In the genomic region with DNA sequence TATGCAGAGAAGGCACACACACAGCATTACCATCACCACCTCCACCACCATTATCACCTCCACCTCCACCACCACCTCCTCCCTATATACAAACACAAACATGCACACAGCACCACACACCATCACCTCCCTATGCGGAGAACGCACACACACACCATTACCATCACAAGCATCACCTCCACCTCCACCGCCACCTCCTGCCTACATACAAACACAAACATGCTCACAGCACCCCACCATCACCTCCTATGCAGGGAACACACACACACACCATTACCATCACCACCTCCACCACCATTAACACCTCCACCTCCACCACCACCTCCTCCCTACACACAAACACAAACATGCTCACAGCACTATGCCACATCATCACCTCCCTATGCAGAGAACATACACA, we compare ENCODE assay signal across 22 cellular contexts.
"Had no signal": no experiment of that assay in that cellular context is flagged by ENCODE, and none has a peak within 500 bp of the region (broad histone marks: within the 10 kb centered on the region; RNA-seq: fewer than 3 reads in every experiment).

No MANE protein-coding gene starts in this region.

- H3K36me3 Mint-ChIP-seq: activated naive CD4-positive, alpha-beta T cell treated with anti-CD3 and anti-CD28 coated beads, Interleukin-2, amount 10 ng/mL, durations not matched to agents 7 days and 5 days; natural killer cell had no signal

- H3K27me3 ChIP-seq: foreskin keratinocyte, hepatocyte, neutrophil, tibial artery, uterus had no signal

- ATAC-seq: activated CD4-positive, alpha-beta T cell treated with anti-CD3 and anti-CD28 coated beads for 36 hours; foreskin keratinocyte had no signal

- H3K4me1 ChIP-seq: foreskin keratinocyte, parathyroid adenoma, uterus had no signal

- H3K27ac ChIP-seq: foreskin keratinocyte, hepatocyte, left ventricle myocardium inferior, neutrophil, parathyroid adenoma, tibial artery, uterus had no signal

- DNase-seq: activated B cell treated with CpG ODN at 0.5 μM for 24 hours; activated CD4-positive, alpha-beta T cell treated with anti-CD3 and anti-CD28 coated beads for 36 hours; activated CD4-positive, alpha-beta T cell treated with anti-CD3 and anti-CD28 coated beads, Interleukin-2, amount 50 U/mL, for 4 hours; activated effector memory CD4-positive, alpha-beta T cell treated with anti-CD3 and anti-CD28 coated beads, Interleukin-2, amount 50 U/mL, for 16 hours; activated naive CD4-positive, alpha-beta T cell treated with anti-CD3 and anti-CD28 coated beads, Interleukin-2, amount 10 ng/mL, durations not matched to agents 7 days and 5 days; amygdala; erythroblast; foreskin keratinocyte; left ventricle myocardium inferior; mammary epithelial cell; natural killer cell; stimulated activated CD4-positive, alpha-beta T cell treated with anti-CD3 and anti-CD28 coated beads, Interleukin-4, amount 100 ng/mL, for 1 hour; stimulated activated naive CD4-positive, alpha-beta T cell treated with Interleukin-2 at 50 U/mL for 16 hours; substantia nigra; T1000; tibial artery; uterus had no signal

- H3K9me3 ChIP-seq: neutrophil, tibial artery, uterus had no signal

- H3K4me3 ChIP-seq: hepatocyte, left ventricle myocardium inferior, tibial artery, uterus had no signal

- H3K4me3 Mint-ChIP-seq: activated B cell treated with CpG ODN at 0.5 μM for 24 hours; activated CD4-positive, alpha-beta T cell treated with anti-CD3 and anti-CD28 coated beads for 36 hours; activated naive CD4-positive, alpha-beta T cell treated with anti-CD3 and anti-CD28 coated beads, Interleukin-2, amount 10 ng/mL, durations not matched to agents 7 days and 5 days; mesothelial cell of epicardium; natural killer cell; T-helper 1 cell treated with Interleukin-12 subunit alpha and Interleukin-12 subunit beta and Interleukin-4 antibody, amounts not matched to agents 30 μg/mL and 1 μg/mL, for 36 hours had no signal

- H3K9ac ChIP-seq: parathyroid adenoma had no signal

- H2AFZ ChIP-seq: hepatocyte, parathyroid adenoma had no signal

- H3K36me3 ChIP-seq: left ventricle myocardium inferior, neutrophil, tibial artery, uterus had no signal

- H3K4me1 Mint-ChIP-seq: activated B cell treated with CpG ODN at 0.5 μM for 24 hours; activated CD4-positive, alpha-beta T cell treated with anti-CD3 and anti-CD28 coated beads for 36 hours; activated naive CD4-positive, alpha-beta T cell treated with anti-CD3 and anti-CD28 coated beads, Interleukin-2, amount 10 ng/mL, durations not matched to agents 7 days and 5 days; mesothelial cell of epicardium; natural killer cell had no signal

- H3K27ac Mint-ChIP-seq: activated B cell treated with CpG ODN at 0.5 μM for 24 hours; activated CD4-positive, alpha-beta T cell treated with anti-CD3 and anti-CD28 coated beads for 36 hours; activated naive CD4-positive, alpha-beta T cell treated with anti-CD3 and anti-CD28 coated beads, Interleukin-2, amount 10 ng/mL, durations not matched to agents 7 days and 5 days; mesothelial cell of epicardium; natural killer cell; T-helper 1 cell treated with Interleukin-12 subunit alpha and Interleukin-12 subunit beta and Interleukin-4 antibody, amounts not matched to agents 30 μg/mL and 1 μg/mL, for 36 hours had no signal

- H3K4me2 ChIP-seq: hepatocyte had no signal
